ENCODE assay signal across 16 cellular contexts in genomic region chr3:105965384-105965783, GRCh38.
DNase-seq lines count a peak whose midpoint lies in the region; TF ChIP-seq lines count a peak whose summit lies in the region.
"Had no signal": no experiment of that assay in that cellular context is flagged by ENCODE, and none has a peak within 500 bp of the region (broad histone marks: within the 10 kb centered on the region; RNA-seq: fewer than 3 reads in every experiment).

No MANE protein-coding gene starts in this region.

- H3K27ac ChIP-seq in GM23248 (peak overlapping the region; percentile 39), smooth muscle cell (ENCODE audit: low read depth) (no peak overlapping the region)
- H3K27ac ChIP-seq: right lobe of liver, vagina had no signal

- H2AFZ ChIP-seq in GM23248 = peak overlapping the region; percentile 58
- H2AFZ ChIP-seq in smooth muscle cell (ENCODE audit: low read depth) = peak overlapping the region; percentile 55

- no peaks in the 10 kb centered on the region for H3K27me3 ChIP-seq in GM23248 (replicated peaks; ENCODE audit: insufficient read depth)
- H3K27me3 ChIP-seq in smooth muscle cell (ENCODE audit: low read depth) = no peaks in the 10 kb centered on the region
- H3K27me3 ChIP-seq: right lobe of liver, vagina had no signal

- peaks cover 11% of the 10 kb centered on the region for H3K4me1 ChIP-seq in GM23248 (ENCODE audit: insufficient read depth)
- H3K4me1 ChIP-seq in smooth muscle cell (ENCODE audit: low read depth) = no peaks in the 10 kb centered on the region

- no peaks in the 10 kb centered on the region for H3K79me2 ChIP-seq in GM23248 (ENCODE audit: insufficient read depth)
- H3K79me2 ChIP-seq in smooth muscle cell (ENCODE audit: low read depth) = no peaks in the 10 kb centered on the region

- peak overlapping the region; percentile 22 for H3K4me2 ChIP-seq in GM23248 (ENCODE audit: unreplicated experiment)
- no peak overlapping the region for H3K4me2 ChIP-seq in smooth muscle cell

- peaks cover 5% of the 10 kb centered on the region; the same call in 1 of the 2 replicates for H3F3A ChIP-seq in GM23248 (ENCODE audit: insufficient read depth)
- no peaks in the 10 kb centered on the region for H3F3A ChIP-seq in smooth muscle cell (ENCODE audit: low read depth)

- no peaks in the 10 kb centered on the region for H3K9me2 ChIP-seq in GM23248 (ENCODE audit: insufficient read depth)

- H3K9me3 ChIP-seq in GM23248 (ENCODE audit: low read depth) = no peaks in the 10 kb centered on the region
- no peaks in the 10 kb centered on the region for H3K9me3 ChIP-seq in smooth muscle cell (replicated peaks; ENCODE audit: low read depth)
- H3K9me3 ChIP-seq: right lobe of liver, vagina had no signal

- intact Hi-C loops in head of caudate nucleus (cut with DNase I) = no loop called here

- no peak overlapping the region for H3K4me3 ChIP-seq in GM23248
- H3K4me3 ChIP-seq in smooth muscle cell = no peak overlapping the region
- H3K4me3 ChIP-seq: right lobe of liver, vagina had no signal

- no peak for TF ChIP-seq CTCF in smooth muscle cell (IDR thresholded peaks at IDR 0.05; ENCODE audit: borderline replicate concordance, insufficient read depth, poor library complexity, severe bottlenecking)

- H4K20me1 ChIP-seq in GM23248 (ENCODE audit: insufficient read depth) (no peaks in the 10 kb centered on the region), smooth muscle cell (ENCODE audit: low read depth) (no peaks in the 10 kb centered on the region)

- H3K9ac ChIP-seq in GM23248 (no peak overlapping the region), smooth muscle cell (ENCODE audit: low read depth) (no peak overlapping the region)

- in situ Hi-C loops in GM23248 (cut with MboI) = no loop called here

- peak; percentile 55 for DNase-seq in GM23248
- DNase-seq in brain pericyte (ENCODE audit: low read depth, low spot score) = peak; percentile 5
- peak; percentile 3 for DNase-seq in globus pallidus (ENCODE audit: low spot score)
- no peak for DNase-seq in smooth muscle cell (lab: John Stamatoyannopoulos, UW; ENCODE audit: unreplicated experiment)
- DNase-seq in head of caudate nucleus = no peak
- no peak for DNase-seq in NAMALWA (ENCODE audit: low spot score)
- DNase-seq in AML-193 (lab: John Stamatoyannopoulos, UW) = no peak
- DNase-seq: activated CD4-positive, alpha-beta T cell treated with anti-CD3 and anti-CD28 coated beads, Interleukin-2, amount 10 ng/mL, durations not matched to agents 24 days and 14 days; activated T-cell treated with anti-CD3 and anti-CD28 coated beads, Interleukin-2, amount 50 U/mL, for 72 hours; effector memory CD8-positive, alpha-beta T cell; natural killer cell; NCI-H187; NCI-H774; right lobe of liver; T1000 had no signal

- 13 to 17% methylated on average over 3 of the region's 3 CpGs for WGBS in GM23248 (ENCODE audit: low coverage in 1 of 2, low lambda C conversion rate in 2 of 2, missing lambda C conversion rate in 2 of 2), 2 experiments
- WGBS in smooth muscle cell (ENCODE audit: low lambda C conversion rate) = 68% methylated on average over 3 of the region's 3 CpGs

- H3K36me3 ChIP-seq in GM23248 (ENCODE audit: low read depth) (no peaks in the 10 kb centered on the region), smooth muscle cell (ENCODE audit: low read depth) (no peaks in the 10 kb centered on the region)
- H3K36me3 ChIP-seq: right lobe of liver, vagina had no signal

Comparison
In these comparisons a context has a peak if more than half of its experiments do, and no peak if none do; other contexts are left out.
1. DNase-seq: peak in GM23248 (single experiment), brain pericyte (single experiment) and globus pallidus (single experiment); none in smooth muscle cell (single experiment), head of caudate nucleus (0 of 42), NAMALWA (single experiment) and AML-193 (0 of 2).